16 cellular contexts compared by ENCODE assay signal in the genomic region with DNA sequence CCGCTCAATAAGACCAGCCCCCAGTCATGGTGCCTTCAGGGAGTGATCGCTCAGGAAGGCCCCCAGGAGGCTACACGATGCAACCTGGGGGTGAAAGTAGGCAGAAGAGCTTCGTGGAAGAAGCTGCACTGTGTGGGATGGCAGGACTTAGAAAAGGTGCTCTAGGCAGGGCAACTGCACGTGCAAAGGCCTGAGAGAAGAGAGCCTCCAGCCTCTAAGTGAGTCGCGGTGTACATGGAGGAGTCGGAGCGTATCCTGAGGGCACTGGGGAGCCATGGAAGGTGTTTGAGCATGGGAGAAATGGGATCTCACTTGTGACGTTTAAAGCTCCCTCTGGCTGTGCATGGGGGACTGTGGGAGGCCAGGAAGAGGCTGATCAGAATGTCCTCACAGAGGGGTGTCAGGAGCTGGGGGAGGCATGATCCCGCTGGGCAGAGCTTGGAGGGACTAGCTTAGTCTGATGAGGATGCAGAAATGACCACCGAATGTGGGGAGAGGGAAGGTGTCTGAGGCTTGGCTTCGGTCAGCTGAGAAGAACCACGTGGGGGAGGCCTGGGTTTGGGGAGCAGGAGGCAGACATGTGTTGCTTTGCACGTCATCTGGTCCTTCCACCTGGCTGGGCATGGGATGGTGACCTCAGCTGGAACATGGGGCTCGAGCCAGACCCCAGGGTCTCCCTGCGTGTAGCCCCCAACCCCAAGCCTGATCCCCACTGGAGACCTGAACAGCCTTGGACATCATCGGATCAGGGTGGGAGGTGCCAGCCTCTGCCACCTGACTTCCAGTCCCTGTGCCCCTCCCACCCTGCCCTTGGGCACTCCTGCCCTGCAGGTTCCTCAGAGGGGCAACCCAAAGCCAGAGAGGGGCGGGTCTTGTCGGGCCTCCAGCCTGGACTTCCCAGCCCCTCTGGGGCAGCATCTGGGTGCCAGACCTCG. TPM values are rescaled to one million over a fixed set of nuclear protein-coding genes. Genes with fewer than 3 reads are reported as not detected.
DNase-seq lines count a peak whose midpoint lies in the region; ATAC-seq and TF ChIP-seq lines count a peak whose summit lies in the region.
"Had no signal": no experiment of that assay in that cellular context is flagged by ENCODE, and none has a peak within 500 bp of the region (broad histone marks: within the 10 kb centered on the region; RNA-seq: fewer than 3 reads in every experiment).

No MANE protein-coding gene starts in this region.

- H3K36me3 ChIP-seq in BLaER1 (no peaks in the 10 kb centered on the region), Karpas-422 (ENCODE audit: insufficient read depth, low read length) (no peaks in the 10 kb centered on the region)
- H3K36me3 ChIP-seq: uterus had no signal

- H3K4me3 Mint-ChIP-seq in chondrocyte (ENCODE audit: unreplicated experiment) (peak overlapping the region; percentile 15), nephron progenitor cell (peak overlapping the region; percentile 47)
- H3K4me3 Mint-ChIP-seq: mesothelial cell of epicardium had no signal

- H3K9ac ChIP-seq in BLaER1: no peak overlapping the region
- no peak overlapping the region for H3K9ac ChIP-seq in Karpas-422 (ENCODE audit: low read length)
- H3K9ac ChIP-seq: parathyroid adenoma had no signal

- H3K27me3 Mint-ChIP-seq in chondrocyte (ENCODE audit: low read depth) (peaks cover 26% of the 10 kb centered on the region), nephron progenitor cell (ENCODE audit: low read depth, poor library complexity) (peaks cover 94% of the 10 kb centered on the region)

- no peaks in the 10 kb centered on the region for H3K9me3 ChIP-seq in BLaER1
- no peaks in the 10 kb centered on the region for H3K9me3 ChIP-seq in Karpas-422 (ENCODE audit: low read length)
- H3K9me3 ChIP-seq: uterus had no signal

- DNase-seq in Karpas-422 (peak; percentile 48), chondrocyte (ENCODE audit: low spot score) (no peak), nephron progenitor cell (no peak), NCI-H1048 (lab: John Stamatoyannopoulos, UW) (no peak), NCI-H146 treated with DMSO at 0.1 percent for 48 hours (lab: John Stamatoyannopoulos, UW; ENCODE audit: unreplicated experiment) (no peak)
- DNase-seq: AML-193; DND-41; NCI-H345; stimulated activated naive CD8-positive, alpha-beta T cell treated with anti-CD3 and anti-CD28 coated beads, Interleukin-15, Interleukin-2, amounts not matched to agents 100 U/mL and 50 U/mL, for 24 hours; uterus had no signal

- H3K79me2 ChIP-seq in Karpas-422 (ENCODE audit: low read length): no peaks in the 10 kb centered on the region
- H3K79me2 ChIP-seq: parathyroid adenoma had no signal

- H3K27ac Mint-ChIP-seq in chondrocyte (ENCODE audit: unreplicated experiment): no peak overlapping the region
- H3K27ac Mint-ChIP-seq in nephron progenitor cell: no peak overlapping the region
- H3K27ac Mint-ChIP-seq: mesothelial cell of epicardium had no signal

- peaks cover 17% of the 10 kb centered on the region for H3K4me1 Mint-ChIP-seq in chondrocyte (ENCODE audit: low read depth)
- H3K4me1 Mint-ChIP-seq in nephron progenitor cell: peaks cover 10% of the 10 kb centered on the region

- H3K4me3 ChIP-seq in BLaER1: no peak overlapping the region
- H3K4me3 ChIP-seq in Karpas-422 (ENCODE audit: low read length): no peak overlapping the region
- H3K4me3 ChIP-seq: SK-N-MC, uterus had no signal

- peaks cover 2% of the 10 kb centered on the region for H3K36me3 Mint-ChIP-seq in chondrocyte (ENCODE audit: low read depth)
- H3K36me3 Mint-ChIP-seq in nephron progenitor cell (ENCODE audit: low read depth): no peaks in the 10 kb centered on the region
- H3K36me3 Mint-ChIP-seq: mesothelial cell of epicardium had no signal

- H3K27ac ChIP-seq in BLaER1: no peak overlapping the region
- H3K27ac ChIP-seq in Karpas-422 (ENCODE audit: low read length): no peak overlapping the region
- H3K27ac ChIP-seq: parathyroid adenoma, SK-N-MC, uterus had no signal

- ATAC-seq in GM19463 (IDR thresholded peaks at IDR 0.05; ENCODE audit: unreplicated experiment) (no peak), HG03342 (IDR thresholded peaks at IDR 0.05; ENCODE audit: unreplicated experiment) (no peak)
- ATAC-seq: stimulated activated naive CD8-positive, alpha-beta T cell treated with anti-CD3 and anti-CD28 coated beads, Interleukin-15, Interleukin-2, amounts not matched to agents 100 U/mL and 50 U/mL, for 24 hours had no signal

- no peak overlapping the region for H2AFZ ChIP-seq in Karpas-422 (ENCODE audit: low read length)
- H2AFZ ChIP-seq: parathyroid adenoma had no signal

- H3K9me3 Mint-ChIP-seq in chondrocyte (ENCODE audit: low read depth) (no peaks in the 10 kb centered on the region), nephron progenitor cell (peaks cover 4% of the 10 kb centered on the region)
- H3K9me3 Mint-ChIP-seq: mesothelial cell of epicardium had no signal

- peak overlapping the region; percentile 78; the same call in 1 of the 2 replicates for H3K4me2 ChIP-seq in BLaER1
- peak overlapping the region; percentile 46 for H3K4me2 ChIP-seq in Karpas-422 (ENCODE audit: low read depth, low read length, poor library complexity, severe bottlenecking)

- H3K9me2 ChIP-seq in Karpas-422 (replicated peaks; ENCODE audit: insufficient read depth, low read length): no peaks in the 10 kb centered on the region

- H3K27me3 ChIP-seq in BLaER1 (peaks cover 92% of the 10 kb centered on the region), Karpas-422 (ENCODE audit: low read length) (0 out of 2 replicates have a peak, but pooled peaks cover 2% of the 10 kb centered on the region)

- H4K20me1 ChIP-seq in BLaER1 (peaks cover 70% of the 10 kb centered on the region), Karpas-422 (ENCODE audit: insufficient read depth, low read depth, low read length) (peaks cover 14% of the 10 kb centered on the region; the same call in 1 of the 2 replicates)

- no peak for TF ChIP-seq CTCF in chondrocyte (IDR thresholded peaks at IDR 0.05)
- TF ChIP-seq CTCF in nephron progenitor cell (IDR thresholded peaks at IDR 0.05): no peak

- H3K4me1 ChIP-seq in BLaER1 (peaks cover 40% of the 10 kb centered on the region), Karpas-422 (ENCODE audit: low read length) (peaks cover 17% of the 10 kb centered on the region)
- H3K4me1 ChIP-seq: parathyroid adenoma had no signal

RNA-seq across cellular contexts. Expression of a gene that starts 1.1 kb away (rescaled TPM):
- total RNA-seq in Karpas-422 (2014; rRNA removed; shearing (Covaris generic); ENCODE audit: low replicate concordance): 1.1 and 2.8 TPM in 2 replicates
- 1.4 to 3.9 TPM (median 3.9 TPM) in 3 replicates for total RNA-seq in chondrocyte

RNA-seq across cellular contexts. Expression of a gene that starts 12.8 kb away (rescaled TPM):
- total RNA-seq in Karpas-422 (2014; rRNA removed; shearing (Covaris generic); ENCODE audit: low replicate concordance): 2,088 and 3,414 TPM in 2 replicates
- total RNA-seq in chondrocyte: 614 to 734 TPM (median 636 TPM) in 3 replicates

RNA-seq across cellular contexts. Expression of a gene that starts 28.0 kb away (rescaled TPM):
- 26.4 and 62.2 TPM in 2 replicates for total RNA-seq in Karpas-422 (2014; rRNA removed; shearing (Covaris generic); ENCODE audit: low replicate concordance)
- 23.3 to 24.7 TPM (median 24.2 TPM) in 3 replicates for total RNA-seq in chondrocyte

RNA-seq across cellular contexts. Expression of a gene that starts 39.1 kb away (rescaled TPM):
- total RNA-seq in Karpas-422 (2014; rRNA removed; shearing (Covaris generic); ENCODE audit: low replicate concordance): 2.0 and 5.0 TPM in 2 replicates
- total RNA-seq in chondrocyte: 3.3 to 4.0 TPM (median 3.9 TPM) in 3 replicates

RNA-seq across cellular contexts. Expression of a gene that starts 40.0 kb away (rescaled TPM):
- 1.3 and 1.5 TPM in 2 replicates for total RNA-seq in Karpas-422 (2014; rRNA removed; shearing (Covaris generic); ENCODE audit: low replicate concordance)
- 2.7 to 3.9 TPM (median 2.8 TPM) in 3 replicates for total RNA-seq in chondrocyte
